In genomic region chr15:90884719-90885431, GRCh38 we compare ENCODE assay signal across 6 cellular contexts. TPM values are rescaled to one million over a fixed set of nuclear protein-coding genes. Genes with fewer than 3 reads are reported as not detected.
A peak's percentile ranks its signal among the peaks of the same experiment; 100 is the strongest.
DNase-seq lines count a peak whose midpoint lies in the region; TF ChIP-seq lines count a peak whose summit lies in the region.

No MANE protein-coding gene starts in this region.

- H3K9me3 ChIP-seq in left ventricle myocardium inferior (replicated peaks) (no peaks in the 10 kb centered on the region), SK-N-SH (no peaks in the 10 kb centered on the region)

- no peaks in the 10 kb centered on the region for H3K27me3 ChIP-seq in left ventricle myocardium inferior (ENCODE audit: low read depth)
- no peaks in the 10 kb centered on the region for H3K27me3 ChIP-seq in SK-N-SH (ENCODE audit: insufficient read depth)

- H3K9ac ChIP-seq in SK-N-SH: no peak overlapping the region

- POLR2A ChIA-PET in SK-N-SH (lab: Yijun Ruan, JAX): no interaction called here

- H3K4me3 ChIP-seq in left ventricle myocardium inferior: peak overlapping the region; percentile 81
- H3K4me3 ChIP-seq in SK-N-SH (ENCODE audit: low read depth in 2 of 2, low read length in 1 of 2): no peak overlapping the region

- peaks cover 9% of the 10 kb centered on the region for H3F3A ChIP-seq in SK-N-SH (replicated peaks; ENCODE audit: insufficient read depth)

- DNase-seq in left ventricle myocardium inferior (no peak), substantia nigra (lab: John Stamatoyannopoulos, UW) (no peak), SK-N-SH (no peak), putamen (ENCODE audit: low spot score) (no peak), NCI-H1048 (lab: John Stamatoyannopoulos, UW) (no peak)

- CTCF ChIA-PET in SK-N-SH (lab: Yijun Ruan, JAX): interaction anchor here (0.6 to 5.6 kb wide), 50 partner anchors 9 to 741 kb away, joined by 3 to 55 read pairs (median 7); partner anchors contain the start of genes BLM, FURIN, HDDC3 and MAN2A2

- no peak for TF ChIP-seq RAD21 in SK-N-SH (IDR thresholded peaks at IDR 0.05; ENCODE audit: low read length)

- H3K79me2 ChIP-seq in SK-N-SH (ENCODE audit: insufficient read depth): no peaks in the 10 kb centered on the region

- no peak overlapping the region for H3K4me2 ChIP-seq in SK-N-SH

- no peak for TF ChIP-seq CTCF in VCaP (conservative IDR thresholded peaks at IDR 0.05)
- no peak for TF ChIP-seq CTCF in left ventricle myocardium inferior (IDR thresholded peaks at IDR 0.05; ENCODE audit: borderline replicate concordance)
- TF ChIP-seq CTCF in SK-N-SH (IDR thresholded peaks at IDR 0.05): no peak

- no peak overlapping the region for H2AFZ ChIP-seq in SK-N-SH (ENCODE audit: low read depth)

- H3K27ac ChIP-seq in VCaP (peak overlapping the region; percentile 83), left ventricle myocardium inferior (replicated peaks) (peak overlapping the region; percentile 98), substantia nigra (ENCODE audit: low read depth, low read length, poor library complexity, severe bottlenecking) (peak overlapping the region; percentile 68), SK-N-SH (ENCODE audit: low read depth in 2 of 2, low read length in 1 of 2) (no peak overlapping the region)

- intact Hi-C loops in left ventricle myocardium inferior (cut with micrococcal nuclease): loop anchor here (5.0 kb wide), 1 partner anchor 238 kb away; no protein-coding TSS in a partner anchor

- H3K36me3 ChIP-seq in left ventricle myocardium inferior: peaks cover 51% of the 10 kb centered on the region
- H3K36me3 ChIP-seq in SK-N-SH (replicated peaks in 1 of 2; ENCODE audit: control insufficient read depth in 1 of 2, insufficient read depth in 2 of 2, low read length in 1 of 2): peaks cover 5 to 25% of the 10 kb centered on the region in 2 experiments

- no peak for TF ChIP-seq EP300 in SK-N-SH (IDR thresholded peaks at IDR 0.05; ENCODE audit: borderline replicate concordance in 1 of 2, low read depth in 1 of 2, low read length in 1 of 2)

- 74% methylated on average over 4 of the region's 16 CpGs for whole genome bisulfite sequencing in SK-N-SH (ENCODE audit: low lambda C conversion rate)

- no peaks in the 10 kb centered on the region for H3K9me2 ChIP-seq in SK-N-SH

- H3K4me1 ChIP-seq in left ventricle myocardium inferior (peaks cover 60% of the 10 kb centered on the region), SK-N-SH (ENCODE audit: control insufficient read depth in 1 of 2, insufficient read depth in 2 of 2, low read depth in 1 of 2, low read length in 1 of 2) (peaks cover 0 to 14% of the 10 kb centered on the region in 2 experiments; a peak in 1 of 4 replicates)

- H4K20me1 ChIP-seq in SK-N-SH (ENCODE audit: insufficient read depth): no peaks in the 10 kb centered on the region

TF ChIP-seq in SK-N-SH, 30 proteins besides CTCF, POLR2A, EP300 and RAD21:
- TF ChIP-seq FOXM1 (IDR thresholded peaks at IDR 0.05; ENCODE audit: low read depth): no peak

RNA-seq across cellular contexts. Expression of gene FES, which starts 0.6 kb away (rescaled TPM):
- 11.9 TPM for total RNA-seq in left ventricle myocardium inferior
- 0.03 and 0.13 TPM in 2 replicates for polyA plus RNA-seq in SK-N-SH (2012; rRNA removed)
- polyA plus RNA-seq in SK-N-SH (2012; cell fraction: cytosol; rRNA removed): 0.03 and 0.04 TPM in 2 replicates
- 0.23 and 0.48 TPM in 2 replicates for polyA plus RNA-seq in SK-N-SH (2012; cell fraction: nucleus; rRNA removed)

RNA-seq across cellular contexts. Expression of gene FURIN, which starts 16.5 kb away (rescaled TPM):
- total RNA-seq in left ventricle myocardium inferior: 42.7 TPM
- polyA plus RNA-seq in SK-N-SH (2012; rRNA removed): 33.5 and 40.8 TPM in 2 replicates
- polyA plus RNA-seq in SK-N-SH (2012; cell fraction: cytosol; rRNA removed): 15.4 and 29.8 TPM in 2 replicates
- 25.5 and 28.9 TPM in 2 replicates for polyA plus RNA-seq in SK-N-SH (2012; cell fraction: nucleus; rRNA removed)

RNA-seq across cellular contexts. Expression of gene MAN2A2, which starts 18.2 kb away (rescaled TPM):
- 95.4 TPM for total RNA-seq in left ventricle myocardium inferior
- polyA plus RNA-seq in SK-N-SH (2012; rRNA removed): 25.6 and 35.0 TPM in 2 replicates
- 10.6 and 15.5 TPM in 2 replicates for polyA plus RNA-seq in SK-N-SH (2012; cell fraction: cytosol; rRNA removed)
- polyA plus RNA-seq in SK-N-SH (2012; cell fraction: nucleus; rRNA removed): 159 and 164 TPM in 2 replicates

RNA-seq across cellular contexts. Expression of gene HDDC3, which starts 47.5 kb away (rescaled TPM):
- 12.7 TPM for total RNA-seq in left ventricle myocardium inferior
- 24.2 and 25.8 TPM in 2 replicates for polyA plus RNA-seq in SK-N-SH (2012; rRNA removed)
- polyA plus RNA-seq in SK-N-SH (2012; cell fraction: cytosol; rRNA removed): 16.3 and 19.5 TPM in 2 replicates
- polyA plus RNA-seq in SK-N-SH (2012; cell fraction: nucleus; rRNA removed): 21.2 and 21.5 TPM in 2 replicates

RNA-seq across cellular contexts. Expression of gene UNC45A, which starts 50.2 kb away (rescaled TPM):
- total RNA-seq in left ventricle myocardium inferior: 21.9 TPM
- 85.1 and 89.4 TPM in 2 replicates for polyA plus RNA-seq in SK-N-SH (2012; rRNA removed)
- 33.2 and 50.5 TPM in 2 replicates for polyA plus RNA-seq in SK-N-SH (2012; cell fraction: cytosol; rRNA removed)
- polyA plus RNA-seq in SK-N-SH (2012; cell fraction: nucleus; rRNA removed): 142 and 150 TPM in 2 replicates

Comparison
In these comparisons a context has a peak if more than half of its experiments do, and no peak if none do; other contexts are left out.
1. H3K27ac ChIP-seq: peak in VCaP (single experiment), left ventricle myocardium inferior (single experiment) and substantia nigra (single experiment); none in SK-N-SH (0 of 2).